19 cellular contexts compared by ENCODE assay signal in genomic region chr6:5081182-5081581, GRCh38. TPM values are rescaled to one million over a fixed set of nuclear protein-coding genes. Genes with fewer than 3 reads are reported as not detected.
DNase-seq lines count a peak whose midpoint lies in the region; ATAC-seq, FAIRE-seq and TF ChIP-seq lines count a peak whose summit lies in the region.
"Had no signal": no experiment of that assay in that cellular context is flagged by ENCODE, and none has a peak within 500 bp of the region (broad histone marks: within the 10 kb centered on the region; RNA-seq: fewer than 3 reads in every experiment).

No MANE protein-coding gene starts in this region.

- ATAC-seq in gastrocnemius medialis, result no peak
- ATAC-seq: GM23338, HCT116 had no signal

- H3K4me1 Mint-ChIP-seq in HFFc6 (ENCODE audit: low read depth) (peaks cover 44% of the 10 kb centered on the region), progenitor cell of endocrine pancreas (ENCODE audit: low read depth) (peaks cover 2% of the 10 kb centered on the region)
- H3K4me1 Mint-ChIP-seq: GM23338 had no signal

- H3K27me3 ChIP-seq in mesenchymal stem cell (ENCODE audit: control insufficient read depth in 1 of 2, insufficient read depth in 1 of 2, low read length in 2 of 2) (peaks cover 0 to 1% of the 10 kb centered on the region in 2 experiments), gastrocnemius medialis (peaks cover 0 to 5% (median 1%) of the 10 kb centered on the region in 3 donors)

- H3K4me1 ChIP-seq in mesenchymal stem cell (ENCODE audit: control insufficient read depth, insufficient read depth, low read depth, low read length) (peaks cover 24% of the 10 kb centered on the region), gastrocnemius medialis (peaks cover 0 to 12% of the 10 kb centered on the region in 2 donors)

- no peaks in the 10 kb centered on the region for H3K79me1 ChIP-seq in mesenchymal stem cell (replicated peaks; ENCODE audit: low read length, poor library complexity, severe bottlenecking)

- H3K27ac ChIP-seq in mesenchymal stem cell (ENCODE audit: low read length, poor library complexity, severe bottlenecking) (no peak overlapping the region), gastrocnemius medialis (no peak overlapping the region)

- H3K14ac ChIP-seq in mesenchymal stem cell (ENCODE audit: low read length in 2 of 2), result no peak overlapping the region

- H3K9me3 ChIP-seq in mesenchymal stem cell (ENCODE audit: control insufficient read depth, low read length) (no peaks in the 10 kb centered on the region), gastrocnemius medialis (no peaks in the 10 kb centered on the region)

- H3K18ac ChIP-seq in mesenchymal stem cell (ENCODE audit: low read depth in 1 of 2, low read length in 2 of 2), result peak overlapping the region in 1 of 2 experiments; percentile 63

- H3K36me3 Mint-ChIP-seq in HFFc6 (ENCODE audit: low read depth) (no peaks in the 10 kb centered on the region), progenitor cell of endocrine pancreas (ENCODE audit: insufficient read depth) (no peaks in the 10 kb centered on the region)
- H3K36me3 Mint-ChIP-seq: CD4-positive, alpha-beta memory T cell had no signal

- peak overlapping the region in 1 of 2 experiments; percentile 35 for H3K4ac ChIP-seq in mesenchymal stem cell (ENCODE audit: low read depth in 1 of 2, low read length in 2 of 2)

- no peak overlapping the region for H2AFZ ChIP-seq in mesenchymal stem cell (ENCODE audit: low read depth, low read length)
- H2AFZ ChIP-seq: GM23338 had no signal

- H3K36me3 ChIP-seq in mesenchymal stem cell (ENCODE audit: control insufficient read depth in 1 of 2, insufficient read depth in 2 of 2, low read depth in 1 of 2, low read length in 2 of 2) (no peaks in the 10 kb centered on the region), gastrocnemius medialis (no peaks in the 10 kb centered on the region)

- no peak for TF ChIP-seq POLR2A in gastrocnemius medialis (IDR thresholded peaks at IDR 0.05)

- no peak overlapping the region for H4K91ac ChIP-seq in mesenchymal stem cell (ENCODE audit: low read length)

- H3K9me3 Mint-ChIP-seq in HFFc6 (no peaks in the 10 kb centered on the region), progenitor cell of endocrine pancreas (ENCODE audit: low read depth) (peaks cover 4% of the 10 kb centered on the region)

- intact Hi-C loops in gastrocnemius medialis (cut with DNase I; ENCODE audit: low total_unique reads), result loop anchor here (5.0 kb wide), 1 partner anchor 79 kb away; the partner anchor contains the start of gene RPP40

- no peak overlapping the region for H2BK5ac ChIP-seq in mesenchymal stem cell (ENCODE audit: low read depth, low read length, poor library complexity, severe bottlenecking)

- no peak for TF ChIP-seq CTCF in HFFc6 (IDR thresholded peaks at IDR 0.05)
- TF ChIP-seq CTCF in progenitor cell of endocrine pancreas (IDR thresholded peaks at IDR 0.05; ENCODE audit: unreplicated experiment), result no peak
- TF ChIP-seq CTCF in gastrocnemius medialis (IDR thresholded peaks at IDR 0.05 in 4 of 5, conservative IDR thresholded peaks at IDR 0.05 in 1 of 5), result no peak

- DNase-seq in HFFc6 (no peak), HTR-8/SVneo (ENCODE audit: insufficient read length, low spot score) (no peak), mesenchymal stem cell (no peak), progenitor cell of endocrine pancreas (ENCODE audit: low spot score, unreplicated experiment) (no peak), NCI-H1417 treated with DMSO at 0.1 percent for 48 hours (lab: John Stamatoyannopoulos, UW) (no peak), gastrocnemius medialis (no peak)
- DNase-seq: C1 segment of cervical spinal cord; Calu3; CD4-positive, alpha-beta memory T cell; COR-L47; DMS53; DMS79 treated with DMSO at 0.1 percent for 48 hours; GF-D8; H9 had no signal

- peaks cover 6% of the 10 kb centered on the region for H3K27me3 Mint-ChIP-seq in HFFc6 (ENCODE audit: insufficient read depth)
- H3K27me3 Mint-ChIP-seq in progenitor cell of endocrine pancreas, result peaks cover 47% of the 10 kb centered on the region

- H2AK5ac ChIP-seq in mesenchymal stem cell (ENCODE audit: low read length, severe bottlenecking), result peak overlapping the region; percentile 35

- H3K4me2 ChIP-seq in mesenchymal stem cell (ENCODE audit: low read length, poor library complexity, severe bottlenecking), result no peak overlapping the region
- H3K4me2 ChIP-seq: GM23338 had no signal

- no peak overlapping the region for H3K4me3 Mint-ChIP-seq in HFFc6
- no peak overlapping the region for H3K4me3 Mint-ChIP-seq in progenitor cell of endocrine pancreas (ENCODE audit: low read depth)
- H3K4me3 Mint-ChIP-seq: CD4-positive, alpha-beta memory T cell; GM23338; H9 had no signal

- H3K27ac Mint-ChIP-seq in HFFc6 (0 out of 2 replicates have a peak overlapping the region, but pooled peaks have one; percentile 92), progenitor cell of endocrine pancreas (peak overlapping the region; percentile 33)
- H3K27ac Mint-ChIP-seq: CD4-positive, alpha-beta memory T cell; GM23338; H9 had no signal

- H3K23ac ChIP-seq in mesenchymal stem cell (ENCODE audit: low read length in 2 of 2), result no peak overlapping the region

- H3K9ac ChIP-seq in mesenchymal stem cell (ENCODE audit: low read length), result no peak overlapping the region

- 100% methylated on average over 3 of the region's 3 CpGs for WGBS in mesenchymal stem cell

- peak overlapping the region; percentile 54 for H2BK15ac ChIP-seq in mesenchymal stem cell (ENCODE audit: low read depth, poor library complexity, severe bottlenecking)

- in situ Hi-C loops in gastrocnemius medialis (cut with MboI; ENCODE audit: low sequenced_read_pairs in 4 of 4), result no loop called here

- no peak overlapping the region for H4K8ac ChIP-seq in mesenchymal stem cell (ENCODE audit: low read length)

- H3K4me3 ChIP-seq in mesenchymal stem cell (ENCODE audit: insufficient read depth in 1 of 2, low read depth in 1 of 2, low read length in 2 of 2) (no peak overlapping the region), gastrocnemius medialis (no peak overlapping the region)
- H3K4me3 ChIP-seq: GM23338 had no signal

- no peak overlapping the region for H2BK120ac ChIP-seq in mesenchymal stem cell (ENCODE audit: low read depth, low read length)

- peak; percentile 36 for FAIRE-seq in HTR-8/SVneo (lab: Jason Lieb, UNC)
- FAIRE-seq: GM12891, GM18507 had no signal

- peak overlapping the region in 1 of 2 experiments; percentile 75 for H2BK12ac ChIP-seq in mesenchymal stem cell (ENCODE audit: low read length in 2 of 2)

RNA-seq across cellular contexts. Expression of gene PPP1R3G, which starts 4.0 kb away (rescaled TPM):
- 1 to 10 TPM in 4 of 6 experiments, under 1 TPM in 2; 0.55 to 1.6 (median 1.4) TPM for total RNA-seq in HFFc6 (2021; fragmentation: NEBNext Ultra II Directional; extraction: Animal tissue kit (Norgen Biotek cat#: 25700))
- polyA plus RNA-seq in mesenchymal stem cell (2013, experiment 1 of 2), result 1.4 TPM
- polyA plus RNA-seq in mesenchymal stem cell (2013, experiment 2 of 2), result 1.5 TPM
- 0.07 TPM in 1 of 2 replicates, not detected in the other for total RNA-seq in progenitor cell of endocrine pancreas
- total RNA-seq in gastrocnemius medialis, result 1 to 10 TPM in 1 of 4 donors, under 1 TPM in 2, not detected in 1; 0.10 to 1.1 (median 0.49) TPM
- total RNA-seq: CD4-positive, alpha-beta memory T cell; H4; H9 had no signal
- polyA plus RNA-seq: CD4-positive, alpha-beta memory T cell had no signal
